ENCODE assay signal across 25 cellular contexts in genomic region chr18:51659781-51660180, GRCh38.
"Had no signal": no experiment of that assay in that cellular context is flagged by ENCODE, and none has a peak within 500 bp of the region (broad histone marks: within the 10 kb centered on the region; RNA-seq: fewer than 3 reads in every experiment).

No MANE protein-coding gene starts in this region.

- H3K27ac ChIP-seq: ovary, psoas muscle, right lobe of liver, suprapubic skin, transverse colon, vagina had no signal

- H3K9me3 ChIP-seq: mucosa of descending colon, ovary, psoas muscle, right lobe of liver, suprapubic skin, transverse colon, vagina had no signal

- ATAC-seq: effector memory CD8-positive, alpha-beta T cell; left lobe of liver; mucosa of descending colon; natural killer cell treated with Interleukin-12 subunit alpha and Interleukin-12 subunit beta and Interleukin-15 and Interleukin-18, amount 100 ng/mL, for 72 hours; psoas muscle; right lobe of liver; stimulated activated naive CD8-positive, alpha-beta T cell treated with anti-CD3 and anti-CD28 coated beads, Interleukin-15, amount 100 ng/mL, for 72 hours had no signal

- H3K27me3 ChIP-seq: ovary, right lobe of liver, suprapubic skin, transverse colon, vagina had no signal

- H3K9me3 Mint-ChIP-seq: effector memory CD8-positive, alpha-beta T cell; memory B cell; mesothelial cell of epicardium; natural killer cell treated with Interleukin-12 subunit alpha and Interleukin-12 subunit beta and Interleukin-15 and Interleukin-18, amount 100 ng/mL, for 72 hours; stimulated activated naive CD8-positive, alpha-beta T cell treated with anti-CD3 and anti-CD28 coated beads, Interleukin-15, amount 100 ng/mL, for 72 hours had no signal

- H3K4me3 ChIP-seq: lung, mucosa of descending colon, ovary, psoas muscle, right lobe of liver, suprapubic skin, transverse colon, vagina had no signal

- H3K4me3 Mint-ChIP-seq: effector memory CD8-positive, alpha-beta T cell; memory B cell; mesothelial cell of epicardium; naive B cell; natural killer cell treated with Interleukin-12 subunit alpha and Interleukin-12 subunit beta and Interleukin-15 and Interleukin-18, amount 100 ng/mL, for 72 hours; stimulated activated naive CD8-positive, alpha-beta T cell treated with anti-CD3 and anti-CD28 coated beads, Interleukin-15, amount 100 ng/mL, for 72 hours had no signal

- FAIRE-seq: frontal cortex, kidney, small intestine had no signal

- H3K36me3 Mint-ChIP-seq: memory B cell; mesothelial cell of epicardium; naive B cell; natural killer cell treated with Interleukin-12 subunit alpha and Interleukin-12 subunit beta and Interleukin-15 and Interleukin-18, amount 100 ng/mL, for 72 hours had no signal

- H3K4me1 Mint-ChIP-seq: naive B cell; stimulated activated naive CD8-positive, alpha-beta T cell treated with anti-CD3 and anti-CD28 coated beads, Interleukin-15, amount 100 ng/mL, for 72 hours had no signal

- DNase-seq: cortex of kidney; effector memory CD8-positive, alpha-beta T cell; kidney; mucosa of descending colon; naive B cell; nucleus accumbens; ovary; posterior cingulate gyrus; psoas muscle; right lobe of liver; small intestine; stimulated activated CD4-positive, alpha-beta T cell treated with anti-CD3 and anti-CD28 coated beads, Interleukin-1b, Interleukin-23, amount 100 ng/mL, for 48 hours; stimulated activated CD4-positive, alpha-beta T cell treated with anti-CD3 and anti-CD28 coated beads, Interleukin-4, amount 100 ng/mL, for 1 hour; stimulated activated CD8-positive, alpha-beta memory T cell treated with anti-CD3 and anti-CD28 coated beads, Interleukin-4, amount 100 ng/mL, for 48 hours; stimulated activated naive CD4-positive, alpha-beta T cell; stimulated activated naive CD8-positive, alpha-beta T cell treated with anti-CD3 and anti-CD28 coated beads, Interleukin-15, amount 100 ng/mL, for 72 hours; transverse colon had no signal

- H3K4me1 ChIP-seq: psoas muscle, right lobe of liver, suprapubic skin, transverse colon, vagina had no signal

- H3K36me3 ChIP-seq: ovary, right lobe of liver, suprapubic skin, transverse colon, vagina had no signal

- H3K27ac Mint-ChIP-seq: effector memory CD8-positive, alpha-beta T cell; memory B cell; mesothelial cell of epicardium; naive B cell; natural killer cell treated with Interleukin-12 subunit alpha and Interleukin-12 subunit beta and Interleukin-15 and Interleukin-18, amount 100 ng/mL, for 72 hours; stimulated activated naive CD8-positive, alpha-beta T cell treated with anti-CD3 and anti-CD28 coated beads, Interleukin-15, amount 100 ng/mL, for 72 hours had no signal
